Comparison of ENCODE assay signal across 17 cellular contexts in the genomic region with DNA sequence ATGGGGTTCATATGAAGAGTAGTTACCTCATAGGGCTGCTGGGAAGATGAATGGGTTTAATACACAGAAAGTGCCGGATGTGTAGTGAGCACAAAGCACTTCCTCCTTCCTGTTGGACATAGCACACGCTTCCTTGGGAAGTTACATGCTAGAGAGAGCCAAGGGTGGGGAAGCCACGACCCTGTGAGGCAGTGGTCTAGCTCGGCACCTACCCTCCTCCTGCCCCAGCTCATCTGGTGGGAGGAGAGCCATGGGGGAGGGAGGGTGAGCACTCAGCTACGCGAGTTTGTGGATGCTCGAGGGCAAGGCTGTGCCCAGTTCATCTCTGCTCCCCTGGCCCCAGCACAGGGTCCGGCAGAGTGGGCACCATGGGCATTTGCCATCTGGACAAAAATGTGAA. TPM values are rescaled to one million over a fixed set of nuclear protein-coding genes. Genes with fewer than 3 reads are reported as not detected.
DNase-seq lines count a peak whose midpoint lies in the region; ATAC-seq, FAIRE-seq and TF ChIP-seq lines count a peak whose summit lies in the region.
"Had no signal": no experiment of that assay in that cellular context is flagged by ENCODE, and none has a peak within 500 bp of the region (broad histone marks: within the 10 kb centered on the region; RNA-seq: fewer than 3 reads in every experiment).

No MANE protein-coding gene starts in this region.

- H3K9me1 ChIP-seq in K562 (ENCODE audit: control insufficient read depth, insufficient read depth, low read length) = no peaks in the 10 kb centered on the region

- H3K36me3 ChIP-seq in K562 (ENCODE audit: control insufficient read depth, insufficient read depth, low read length) = no peaks in the 10 kb centered on the region
- no peaks in the 10 kb centered on the region for H3K36me3 ChIP-seq in neutrophil
- H3K36me3 ChIP-seq in smooth muscle cell (ENCODE audit: low read depth) = no peaks in the 10 kb centered on the region
- H3K36me3 ChIP-seq: HAP-1 had no signal

- TF ChIP-seq CTCF in K562 (IDR thresholded peaks at IDR 0.05 in 2 of 3, conservative IDR thresholded peaks at IDR 0.05 in 1 of 3; ENCODE audit: insufficient read depth in 2 of 3, low read depth in 1 of 3, low read length in 3 of 3) (no peak), neutrophil (IDR thresholded peaks at IDR 0.05) (no peak), smooth muscle cell (IDR thresholded peaks at IDR 0.05; ENCODE audit: borderline replicate concordance, insufficient read depth, poor library complexity, severe bottlenecking) (no peak)

- WGBS in K562 (ENCODE audit: insufficient coverage, low coverage, missing lambda C conversion rate) = 39% methylated on average over 8 of the region's 8 CpGs
- WGBS in smooth muscle cell (ENCODE audit: low lambda C conversion rate) = 93% methylated on average over 8 of the region's 8 CpGs

- no peak for FAIRE-seq in K562 (lab: Jason Lieb, UNC)

- H4K20me1 ChIP-seq in K562 (replicated peaks; ENCODE audit: control insufficient read depth, insufficient read depth, low read length) (no peaks in the 10 kb centered on the region), smooth muscle cell (ENCODE audit: low read depth) (no peaks in the 10 kb centered on the region)

- peaks cover 0 to 13% of the 10 kb centered on the region in 2 experiments; a peak in 3 of 5 replicates for H3K27me3 ChIP-seq in K562 (ENCODE audit: control insufficient read depth in 2 of 2, insufficient read depth in 2 of 2, low read length in 2 of 2)
- no peaks in the 10 kb centered on the region for H3K27me3 ChIP-seq in neutrophil
- no peaks in the 10 kb centered on the region for H3K27me3 ChIP-seq in smooth muscle cell (ENCODE audit: low read depth)

- in situ Hi-C loops in K562 (cut with MboI) = no loop called here

- no peaks in the 10 kb centered on the region for H3K79me2 ChIP-seq in K562 (ENCODE audit: control insufficient read depth, insufficient read depth, low read length)
- H3K79me2 ChIP-seq in smooth muscle cell (ENCODE audit: low read depth) = no peaks in the 10 kb centered on the region

- no peak for TF ChIP-seq RAD21 in K562 (CRISPR knock-in tag; conservative IDR thresholded peaks at IDR 0.05 in 1 of 2, IDR thresholded peaks at IDR 0.05 in 1 of 2)

- no peak for ATAC-seq in K562
- ATAC-seq: SK-N-SH treated with all-trans-retinoic acid at 6 μM for 48 hours had no signal

- no peak for TF ChIP-seq EP300 in K562 (IDR thresholded peaks at IDR 0.05; ENCODE audit: low read length)

- POLR2A ChIA-PET in K562 (lab: Yijun Ruan, JAX) = no interaction called here

- H3K9ac ChIP-seq in K562 (ENCODE audit: insufficient read depth in 1 of 2, low read depth in 2 of 2, low read length in 2 of 2) (no peak overlapping the region), smooth muscle cell (ENCODE audit: low read depth) (no peak overlapping the region)

- H3K4me2 ChIP-seq in K562 (ENCODE audit: insufficient read depth, low read length) (no peak overlapping the region), smooth muscle cell (no peak overlapping the region)
- H3K4me2 ChIP-seq: PC-9 had no signal

- H3F3A ChIP-seq in smooth muscle cell (ENCODE audit: low read depth) = no peaks in the 10 kb centered on the region

- H2AFZ ChIP-seq in K562 (ENCODE audit: low read depth, low read length) (no peak overlapping the region), smooth muscle cell (ENCODE audit: low read depth) (no peak overlapping the region)
- H2AFZ ChIP-seq: PC-9 had no signal

- intact Hi-C loops in K562 (cut with micrococcal nuclease) = no loop called here

- no peak overlapping the region for H3K27ac ChIP-seq in K562 (ENCODE audit: extremely low read depth, low read depth, low read length)
- peak overlapping the region; percentile 96 for H3K27ac ChIP-seq in neutrophil
- no peak overlapping the region for H3K27ac ChIP-seq in smooth muscle cell (ENCODE audit: low read depth)
- H3K27ac ChIP-seq: PC-9 had no signal

- CTCF ChIA-PET in K562 (lab: Yijun Ruan, JAX; ENCODE audit: low intra/inter-chr PET ratio) = interaction anchor here (0.5 kb wide), 1 partner anchor 22 kb away, joined by 8 read pairs; no protein-coding TSS in a partner anchor

- H3K9me3 ChIP-seq in K562 (replicated peaks; ENCODE audit: control insufficient read depth, insufficient read depth, low read depth, low read length) = no peaks in the 10 kb centered on the region
- H3K9me3 ChIP-seq in neutrophil = no peaks in the 10 kb centered on the region
- no peaks in the 10 kb centered on the region for H3K9me3 ChIP-seq in smooth muscle cell (replicated peaks; ENCODE audit: low read depth)
- H3K9me3 ChIP-seq: HAP-1 had no signal

- no TSS peak for BruUV-seq in K562 (replicated peaks; lab: Mats Ljungman, UMichigan)

- H3K4me3 ChIP-seq in K562 (no peak overlapping the region), neutrophil (ENCODE audit: low read depth in 1 of 2, low read length in 1 of 2) (peak overlapping the region in 1 of 2 experiments; percentile 29), smooth muscle cell (no peak overlapping the region)
- H3K4me3 ChIP-seq: HAP-1, PC-9 had no signal

- H3K4me1 ChIP-seq in K562 (replicated peaks in 1 of 2; ENCODE audit: control insufficient read depth in 2 of 2, insufficient read depth in 2 of 2, low read length in 2 of 2) (peaks cover 4 to 23% of the 10 kb centered on the region in 2 experiments; a peak in 4 of 5 replicates), neutrophil (ENCODE audit: control insufficient read depth in 1 of 2, insufficient read depth in 1 of 2, low read depth in 1 of 2, low read length in 1 of 2) (peaks cover 63 to 67% of the 10 kb centered on the region in 2 experiments), smooth muscle cell (ENCODE audit: low read depth) (peaks cover 6% of the 10 kb centered on the region)
- H3K4me1 ChIP-seq: HAP-1 had no signal

- no peak for TF ChIP-seq POLR2A in K562 (conservative IDR thresholded peaks at IDR 0.05)

- DNase-seq in NOMO-1 treated with DMSO at 0.1 percent for 48 hours (lab: John Stamatoyannopoulos, UW; ENCODE audit: unreplicated experiment) (peak; percentile 12), NOMO-1 treated with dmso at 0.1 percent for 144 hours (lab: John Stamatoyannopoulos, UW; ENCODE audit: unreplicated experiment) (no peak), Kasumi-1 (lab: John Stamatoyannopoulos, UW) (peak; percentile 24 to 26), K562 (ENCODE audit: extremely low read depth in 1 of 4, low spot score in 3 of 4) (no peak), smooth muscle cell (lab: John Stamatoyannopoulos, UW; ENCODE audit: unreplicated experiment) (no peak), medulla oblongata (ENCODE audit: extremely low spot score) (no peak)
- DNase-seq in stimulated activated CD4-positive, alpha-beta T cell treated with anti-CD3 and anti-CD28 coated beads, Interleukin-12 subunit alpha, Interleukin-12 subunit beta, amount 100 ng/mL, for 4 hours = no peak
- DNase-seq: 8988T, amniotic stem cell, glutamatergic neuron, NCI-H1105 treated with DMSO at 0.1 percent for 48 hours, NCI-H226, occipital lobe, PC-9 had no signal

TF ChIP-seq in K562, 482 proteins besides CTCF, POLR2A, EP300 and RAD21:
- TF ChIP-seq ELF1 (tag; IDR thresholded peaks at IDR 0.05) (no peak), SPI1 (IDR thresholded peaks at IDR 0.05; ENCODE audit: borderline replicate concordance, low read depth, low read length) (peak; percentile 70), RBFOX2 (IDR thresholded peaks at IDR 0.05; ENCODE audit: low read depth, low read length) (no peak), BACH1 (tag; IDR thresholded peaks at IDR 0.05) (no peak)
TF ChIP-seq in K562: peak in this region for 1.

RNA-seq across cellular contexts. Expression of a gene that starts 43.6 kb away (rescaled TPM):
- 11.0 and 26.4 TPM in 2 replicates for total RNA-seq in K562 (2011; cell fraction: chromatin; rRNA removed; ENCODE audit: low replicate concordance)
- total RNA-seq in K562 (2011; cell fraction: nucleolus; rRNA removed) = 6.4 and 7.7 TPM in 2 replicates
- 8.4 and 9.9 TPM in 2 replicates for total RNA-seq in K562 (2011; cell fraction: nucleoplasm; rRNA removed)
- 8.0 and 11.4 TPM in 2 replicates for total RNA-seq in K562 (2014; rRNA removed)
- total RNA-seq in K562 (2014; rRNA removed; fragmentation: Illumina TruSeq; extraction: Trizol) = 6.1 and 6.9 TPM in 2 replicates
- total RNA-seq in K562 (2015; rRNA removed; fragmentation: Illumina TruSeq; extraction: Trizol) = 7.9 and 8.4 TPM in 2 replicates
- total RNA-seq in K562 (2021) = 19.0 and 19.7 TPM in 2 replicates
- polyA plus RNA-seq in K562 (2011; rRNA removed) = 12.1 and 27.8 TPM in 2 replicates
- polyA plus RNA-seq in K562 (2011; cell fraction: cytosol; rRNA removed) = 20.4 and 25.6 TPM in 2 replicates
- 13.6 and 24.6 TPM in 2 replicates for polyA plus RNA-seq in K562 (2011; cell fraction: nucleus; rRNA removed)
- 8.5 and 12.5 TPM in 2 replicates for polyA plus RNA-seq in K562 (2012)
- 12.5 and 12.9 TPM in 2 replicates for polyA plus RNA-seq in K562 (2014; fragmentation: Illumina TruSeq; extraction: Trizol)
- polyA plus RNA-seq in K562 (2014; fragmentation: Nextera tagmentation; extraction: Ambion mirVana) = 1 to 10 TPM; 3.1 to 3.5 TPM
- 9.5 and 13.1 TPM in 2 replicates for polyA plus RNA-seq in K562 (2014; rRNA removed)
- 24.9 and 49.3 TPM in 2 replicates for polyA minus RNA-seq in K562 (2011; rRNA and poly(A)+ RNA removed)
- polyA minus RNA-seq in K562 (2011; cell fraction: cytosol; rRNA and poly(A)+ RNA removed) = 10.0 and 18.9 TPM in 2 replicates
- polyA minus RNA-seq in K562 (2011; cell fraction: nucleus; rRNA and poly(A)+ RNA removed) = 4.8 and 27.3 TPM in 2 replicates
- 41.5 and 45.9 TPM in 2 replicates for total RNA-seq in smooth muscle cell
- polyA plus RNA-seq in smooth muscle cell = 67.6 and 108 TPM in 2 replicates

Comparison
In these comparisons a context has a peak if more than half of its experiments do, and no peak if none do; other contexts are left out.
1. DNase-seq: peak in NOMO-1 treated with DMSO at 0.1 percent for 48 hours (single experiment) and Kasumi-1 (2 of 2); none in NOMO-1 treated with dmso at 0.1 percent for 144 hours (single experiment), K562 (0 of 4), smooth muscle cell (single experiment), stimulated activated CD4-positive, alpha-beta T cell treated with anti-CD3 and anti-CD28 coated beads, Interleukin-12 subunit alpha, Interleukin-12 subunit beta, amount 100 ng/mL, for 4 hours (single experiment) and medulla oblongata (single experiment).